ENCODE assay signal across 17 cellular contexts in the genomic region with DNA sequence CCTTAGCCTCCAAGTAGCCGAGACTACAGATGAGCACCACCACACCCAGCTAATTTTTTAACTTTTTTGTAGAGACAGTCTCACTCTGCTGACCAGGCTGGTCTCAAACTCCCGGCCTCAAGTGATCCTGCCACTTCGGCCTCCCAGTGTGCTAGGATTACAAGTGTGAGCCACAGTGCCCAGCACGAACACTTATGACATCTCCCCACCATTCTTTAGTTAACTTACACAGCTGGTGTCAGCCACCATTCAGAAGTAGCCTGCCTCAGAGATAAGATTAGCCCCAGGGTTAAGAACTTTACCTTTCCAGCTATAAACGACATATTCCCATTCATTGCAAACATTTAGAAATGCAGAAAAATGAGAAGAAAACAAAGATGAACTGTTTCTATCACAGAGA. TPM values are rescaled to one million over a fixed set of nuclear protein-coding genes. Genes with fewer than 3 reads are reported as not detected.
DNase-seq lines count a peak whose midpoint lies in the region; ATAC-seq and TF ChIP-seq lines count a peak whose summit lies in the region.
"Had no signal": no experiment of that assay in that cellular context is flagged by ENCODE, and none has a peak within 500 bp of the region (broad histone marks: within the 10 kb centered on the region; RNA-seq: fewer than 3 reads in every experiment).

No MANE protein-coding gene starts in this region.

- no peak overlapping the region for H3K27ac ChIP-seq in mesenchymal stem cell (ENCODE audit: low read length, poor library complexity, severe bottlenecking)
- H3K27ac ChIP-seq: A549, BLaER1, HL-60 had no signal

- H3K36me3 Mint-ChIP-seq in T-helper 2 cell treated with Interferon-gamma antibody and Interleukin-4, amounts not matched to agents 5 μg/mL and 100 μg/mL, for 36 hours (ENCODE audit: low read depth) = peaks cover 48% of the 10 kb centered on the region
- peaks cover 9% of the 10 kb centered on the region for H3K36me3 Mint-ChIP-seq in activated naive CD8-positive, alpha-beta T cell
- peaks cover 42% of the 10 kb centered on the region for H3K36me3 Mint-ChIP-seq in activated naive CD8-positive, alpha-beta T cell treated with anti-CD3 and anti-CD28 coated beads, Interleukin-2, amount 50 U/mL, for 24 hours (ENCODE audit: low read depth)
- peaks cover 11% of the 10 kb centered on the region for H3K36me3 Mint-ChIP-seq in progenitor cell of endocrine pancreas (ENCODE audit: insufficient read depth)

- H3K4me1 ChIP-seq in mesenchymal stem cell (ENCODE audit: control insufficient read depth, insufficient read depth, low read depth, low read length) = peaks cover 2% of the 10 kb centered on the region
- H3K4me1 ChIP-seq: BLaER1 had no signal

- no peak overlapping the region for H2BK120ac ChIP-seq in mesenchymal stem cell (ENCODE audit: low read depth, low read length)

- H2BK12ac ChIP-seq in mesenchymal stem cell (ENCODE audit: low read length in 2 of 2) = no peak overlapping the region

- H2AK5ac ChIP-seq in mesenchymal stem cell (ENCODE audit: low read length, severe bottlenecking) = no peak overlapping the region

- H3K23ac ChIP-seq in mesenchymal stem cell (ENCODE audit: low read length in 2 of 2) = no peak overlapping the region

- no peaks in the 10 kb centered on the region for H3K27me3 ChIP-seq in mesenchymal stem cell (ENCODE audit: control insufficient read depth in 1 of 2, insufficient read depth in 1 of 2, low read length in 2 of 2)
- H3K27me3 ChIP-seq: BLaER1 had no signal

- no peaks in the 10 kb centered on the region for H3K9me3 ChIP-seq in mesenchymal stem cell (ENCODE audit: control insufficient read depth, low read length)
- H3K9me3 ChIP-seq: A549, BLaER1 had no signal

- peaks cover 12% of the 10 kb centered on the region for H3K4me1 Mint-ChIP-seq in T-helper 2 cell treated with Interferon-gamma antibody and Interleukin-4, amounts not matched to agents 5 μg/mL and 100 μg/mL, for 36 hours (ENCODE audit: low read depth)
- H3K4me1 Mint-ChIP-seq in activated naive CD8-positive, alpha-beta T cell (ENCODE audit: low read depth) = peaks cover 13% of the 10 kb centered on the region
- peaks cover 9% of the 10 kb centered on the region for H3K4me1 Mint-ChIP-seq in activated naive CD8-positive, alpha-beta T cell treated with anti-CD3 and anti-CD28 coated beads, Interleukin-2, amount 50 U/mL, for 24 hours
- no peaks in the 10 kb centered on the region for H3K4me1 Mint-ChIP-seq in progenitor cell of endocrine pancreas (ENCODE audit: low read depth)
- H3K4me1 Mint-ChIP-seq: CD14-positive monocyte, H9 had no signal

- over 99% methylated on average over 5 of the region's 5 CpGs for WGBS in mesenchymal stem cell

- H4K91ac ChIP-seq in mesenchymal stem cell (ENCODE audit: low read length) = no peak overlapping the region

- no peak for ATAC-seq in activated naive CD8-positive, alpha-beta T cell treated with anti-CD3 and anti-CD28 coated beads, Interleukin-2, amount 50 U/mL, for 24 hours
- ATAC-seq in GM21723 (IDR thresholded peaks at IDR 0.05; ENCODE audit: unreplicated experiment) = no peak
- ATAC-seq: A549 had no signal

- peaks cover 16% of the 10 kb centered on the region for H3K79me1 ChIP-seq in mesenchymal stem cell (replicated peaks; ENCODE audit: low read length, poor library complexity, severe bottlenecking)

- no peak overlapping the region for H3K4me2 ChIP-seq in mesenchymal stem cell (ENCODE audit: low read length, poor library complexity, severe bottlenecking)
- H3K4me2 ChIP-seq: A549, BLaER1 had no signal

- no peak overlapping the region for H3K14ac ChIP-seq in mesenchymal stem cell (ENCODE audit: low read length in 2 of 2)

- H3K4me3 ChIP-seq in mesenchymal stem cell (ENCODE audit: insufficient read depth in 1 of 2, low read depth in 1 of 2, low read length in 2 of 2) = no peak overlapping the region
- H3K4me3 ChIP-seq: A549, BLaER1 had no signal

- H4K8ac ChIP-seq in mesenchymal stem cell (ENCODE audit: low read length) = no peak overlapping the region

- peak overlapping the region; percentile 44 for H3K27ac Mint-ChIP-seq in T-helper 2 cell treated with Interferon-gamma antibody and Interleukin-4, amounts not matched to agents 5 μg/mL and 100 μg/mL, for 36 hours
- peak overlapping the region; percentile 16 for H3K27ac Mint-ChIP-seq in activated naive CD8-positive, alpha-beta T cell
- H3K27ac Mint-ChIP-seq in activated naive CD8-positive, alpha-beta T cell treated with anti-CD3 and anti-CD28 coated beads, Interleukin-2, amount 50 U/mL, for 24 hours = no peak overlapping the region
- H3K27ac Mint-ChIP-seq in progenitor cell of endocrine pancreas = peak overlapping the region; percentile 33

- H3K27me3 Mint-ChIP-seq in T-helper 2 cell treated with Interferon-gamma antibody and Interleukin-4, amounts not matched to agents 5 μg/mL and 100 μg/mL, for 36 hours (ENCODE audit: low read depth) = no peaks in the 10 kb centered on the region
- no peaks in the 10 kb centered on the region for H3K27me3 Mint-ChIP-seq in activated naive CD8-positive, alpha-beta T cell
- H3K27me3 Mint-ChIP-seq in activated naive CD8-positive, alpha-beta T cell treated with anti-CD3 and anti-CD28 coated beads, Interleukin-2, amount 50 U/mL, for 24 hours = no peaks in the 10 kb centered on the region
- no peaks in the 10 kb centered on the region for H3K27me3 Mint-ChIP-seq in progenitor cell of endocrine pancreas
- H3K27me3 Mint-ChIP-seq: CD4-positive, alpha-beta memory T cell had no signal

- peaks cover 20 to 97% of the 10 kb centered on the region in 2 experiments for H3K36me3 ChIP-seq in mesenchymal stem cell (ENCODE audit: control insufficient read depth in 1 of 2, insufficient read depth in 2 of 2, low read depth in 1 of 2, low read length in 2 of 2)

- no peak overlapping the region for H3K4me3 Mint-ChIP-seq in T-helper 2 cell treated with Interferon-gamma antibody and Interleukin-4, amounts not matched to agents 5 μg/mL and 100 μg/mL, for 36 hours
- no peak overlapping the region for H3K4me3 Mint-ChIP-seq in activated naive CD8-positive, alpha-beta T cell
- no peak overlapping the region for H3K4me3 Mint-ChIP-seq in activated naive CD8-positive, alpha-beta T cell treated with anti-CD3 and anti-CD28 coated beads, Interleukin-2, amount 50 U/mL, for 24 hours
- H3K4me3 Mint-ChIP-seq in progenitor cell of endocrine pancreas (ENCODE audit: low read depth) = no peak overlapping the region
- H3K4me3 Mint-ChIP-seq: CD14-positive monocyte; CD4-positive, alpha-beta memory T cell; H9 had no signal

- H3K9me3 Mint-ChIP-seq in T-helper 2 cell treated with Interferon-gamma antibody and Interleukin-4, amounts not matched to agents 5 μg/mL and 100 μg/mL, for 36 hours = no peaks in the 10 kb centered on the region
- no peaks in the 10 kb centered on the region for H3K9me3 Mint-ChIP-seq in activated naive CD8-positive, alpha-beta T cell (ENCODE audit: low read depth)
- H3K9me3 Mint-ChIP-seq in activated naive CD8-positive, alpha-beta T cell treated with anti-CD3 and anti-CD28 coated beads, Interleukin-2, amount 50 U/mL, for 24 hours = no peaks in the 10 kb centered on the region
- no peaks in the 10 kb centered on the region for H3K9me3 Mint-ChIP-seq in progenitor cell of endocrine pancreas (ENCODE audit: low read depth)
- H3K9me3 Mint-ChIP-seq: CD14-positive monocyte; CD4-positive, alpha-beta memory T cell; H9 had no signal

- TF ChIP-seq CTCF in progenitor cell of endocrine pancreas (IDR thresholded peaks at IDR 0.05; ENCODE audit: unreplicated experiment) = no peak

- no peak overlapping the region for H3K4ac ChIP-seq in mesenchymal stem cell (ENCODE audit: low read depth in 1 of 2, low read length in 2 of 2)

- H3K9ac ChIP-seq in mesenchymal stem cell (ENCODE audit: low read length) = no peak overlapping the region
- H3K9ac ChIP-seq: BLaER1 had no signal

- H2AFZ ChIP-seq in mesenchymal stem cell (ENCODE audit: low read depth, low read length) = no peak overlapping the region

- no peak for DNase-seq in T-helper 2 cell treated with Interferon-gamma antibody and Interleukin-4, amounts not matched to agents 5 μg/mL and 100 μg/mL, for 36 hours (ENCODE audit: low spot score)
- DNase-seq in T-helper 2 cell = no peak
- no peak for DNase-seq in activated naive CD8-positive, alpha-beta T cell treated with anti-CD3 and anti-CD28 coated beads, Interleukin-2, amount 50 U/mL, for 24 hours
- DNase-seq in mesenchymal stem cell = no peak
- no peak for DNase-seq in progenitor cell of endocrine pancreas (ENCODE audit: low spot score, unreplicated experiment)
- no peak for DNase-seq in amygdala (lab: John Stamatoyannopoulos, UW)
- DNase-seq: CD4-positive, alpha-beta memory T cell; DMS153; DMS79; GDM1; H9 had no signal

- no peak overlapping the region for H2BK15ac ChIP-seq in mesenchymal stem cell (ENCODE audit: low read depth, poor library complexity, severe bottlenecking)

- H2BK5ac ChIP-seq in mesenchymal stem cell (ENCODE audit: low read depth, low read length, poor library complexity, severe bottlenecking) = peak overlapping the region; percentile 8

- H3K18ac ChIP-seq in mesenchymal stem cell (ENCODE audit: low read depth in 1 of 2, low read length in 2 of 2) = no peak overlapping the region

RNA-seq across cellular contexts. Expression of a gene that starts 58.2 kb away (rescaled TPM):
- polyA plus RNA-seq in mesenchymal stem cell (2013, experiment 1 of 2) = 14.6 TPM
- polyA plus RNA-seq in mesenchymal stem cell (2013, experiment 2 of 2) = 14.8 TPM
- total RNA-seq in progenitor cell of endocrine pancreas = 39.8 and 41.0 TPM in 2 replicates
